Comparison of ENCODE assay signal across 27 cellular contexts in the genomic region with DNA sequence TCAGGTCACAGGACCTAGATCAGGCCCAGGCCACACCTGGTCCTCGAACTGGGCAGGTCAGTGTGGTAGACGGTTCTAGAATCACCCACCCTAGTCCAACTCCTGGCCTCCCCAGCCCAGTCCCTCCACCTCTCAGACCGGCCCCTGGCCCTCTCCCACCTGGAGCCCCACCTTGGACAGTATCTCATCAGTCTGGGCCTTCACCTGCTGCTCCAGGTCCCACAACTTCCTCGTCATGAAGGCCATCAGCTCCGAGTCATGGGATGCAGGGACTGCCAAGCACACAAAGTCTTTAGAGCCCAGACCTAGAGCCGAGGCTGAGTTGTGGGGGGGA. TPM values are rescaled to one million over a fixed set of nuclear protein-coding genes. Genes with fewer than 3 reads are reported as not detected.
"Had no signal": no experiment of that assay in that cellular context is flagged by ENCODE, and none has a peak within 500 bp of the region (broad histone marks: within the 10 kb centered on the region; RNA-seq: fewer than 3 reads in every experiment).

No MANE protein-coding gene starts in this region.

- H3K4me3 ChIP-seq: sigmoid colon, testis, vagina had no signal

- H3K9me3 ChIP-seq: sigmoid colon, testis, vagina had no signal

- ATAC-seq: activated T-cell treated with anti-CD3 and anti-CD28 coated beads, Interleukin-2, amount 50 U/mL, for 4 hours; T-helper 17 cell had no signal

- H3K9me3 Mint-ChIP-seq: activated T-cell treated with anti-CD3 and anti-CD28 coated beads, Interleukin-2, amount 50 U/mL, for 4 hours; activated T-helper 2 cell treated with anti-CD3 and anti-CD28 coated beads, Interferon-gamma antibody, Interleukin-2, Interleukin-4, amounts not matched to agents 10 μg/mL and 5 μg/mL and 100 μg/mL, durations not matched to agents 14 hours and 24 hours and 36 hours; memory B cell; nephron progenitor cell; type B pancreatic cell had no signal

- DNase-seq: activated CD4-positive, alpha-beta T cell treated with anti-CD3 and anti-CD28 coated beads for 4 hours; activated CD4-positive, alpha-beta T cell treated with anti-CD3 and anti-CD28 coated beads, Interleukin-2, amount 50 U/mL, for 48 hours; activated CD4-positive, CD25-positive, alpha-beta regulatory T cell; activated CD8-positive, alpha-beta memory T cell treated with anti-CD3 and anti-CD28 coated beads, Interleukin-2, amount 50 U/mL, for 48 hours; activated naive CD4-positive, alpha-beta T cell; activated T-cell treated with anti-CD3 and anti-CD28 coated beads, Interleukin-2, amount 50 U/mL, for 4 hours; amniotic stem cell; cortex of kidney; effector CD4-positive, alpha-beta T cell; foreskin melanocyte; hippocampal formation; nephron progenitor cell; occipital lobe; retina; sigmoid colon; stimulated activated CD4-positive, alpha-beta T cell treated with anti-CD3 and anti-CD28 coated beads, Interleukin-4, amount 100 ng/mL, for 1 hour; stimulated activated naive CD4-positive, alpha-beta T cell; T-helper 17 cell; testis had no signal

- H3K27me3 Mint-ChIP-seq: activated naive CD8-positive, alpha-beta T cell; memory B cell; T-helper 17 cell; type B pancreatic cell had no signal

- H3K36me3 ChIP-seq: sigmoid colon, vagina had no signal

- H3K27ac Mint-ChIP-seq: activated naive CD8-positive, alpha-beta T cell; activated T-helper 2 cell treated with anti-CD3 and anti-CD28 coated beads, Interferon-gamma antibody, Interleukin-2, Interleukin-4, amounts not matched to agents 10 μg/mL and 5 μg/mL and 100 μg/mL, durations not matched to agents 14 hours and 24 hours and 36 hours; memory B cell; nephron progenitor cell; type B pancreatic cell had no signal

- H3K4me3 Mint-ChIP-seq: activated naive CD8-positive, alpha-beta T cell; activated T-cell treated with anti-CD3 and anti-CD28 coated beads, Interleukin-2, amount 50 U/mL, for 4 hours; memory B cell; nephron progenitor cell; T-helper 17 cell; type B pancreatic cell had no signal

- H3K36me3 Mint-ChIP-seq: type B pancreatic cell had no signal

- H3K27me3 ChIP-seq: sigmoid colon, testis, vagina had no signal

- H3K4me1 ChIP-seq: sigmoid colon, testis, vagina had no signal

- H3K27ac ChIP-seq: sigmoid colon, testis, vagina had no signal

RNA-seq across cellular contexts. Expression of a gene that starts 20.0 kb away (rescaled TPM):
- total RNA-seq: bronchial epithelial cell, cerebellum, myocyte had no signal

RNA-seq across cellular contexts. Expression of a gene that starts 56.2 kb away (rescaled TPM):
- total RNA-seq: myocyte had no signal
